ENCODE assay signal across 25 cellular contexts in the genomic region with DNA sequence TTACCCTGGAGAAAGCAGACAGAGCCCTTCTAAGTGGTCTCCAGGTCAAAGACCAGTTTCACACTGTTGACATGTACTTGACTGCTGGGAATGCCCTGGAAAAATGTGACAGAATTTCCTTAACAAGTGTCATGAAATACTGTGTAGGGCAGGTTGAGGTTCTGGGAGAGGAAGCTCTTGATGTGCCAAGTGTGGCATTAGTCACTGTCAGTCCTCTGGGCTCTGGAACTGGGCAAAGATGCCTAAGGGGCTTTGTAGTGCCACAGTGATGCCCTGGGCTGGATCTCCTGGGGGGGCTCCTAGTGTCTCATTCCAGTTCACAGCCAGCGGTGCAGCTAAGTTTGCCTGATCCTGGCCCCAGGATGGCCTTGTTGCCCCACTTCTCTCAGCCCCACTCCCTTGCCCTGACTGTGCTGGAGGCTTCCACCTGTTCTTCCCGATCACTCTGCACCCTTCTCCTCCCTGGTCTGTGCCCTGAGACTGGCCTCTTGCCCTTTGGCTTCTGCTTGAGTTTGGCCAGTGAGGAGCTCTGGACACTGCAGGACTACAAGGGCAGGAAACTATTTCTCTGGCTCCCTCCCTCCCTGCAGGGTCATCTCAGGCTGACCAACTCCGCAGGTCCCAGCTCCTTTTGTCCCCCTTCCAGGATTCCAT. TPM values are rescaled to one million over a fixed set of nuclear protein-coding genes. Genes with fewer than 3 reads are reported as not detected.
"Had no signal": no experiment of that assay in that cellular context is flagged by ENCODE, and none has a peak within 500 bp of the region (broad histone marks: within the 10 kb centered on the region; RNA-seq: fewer than 3 reads in every experiment).

No MANE protein-coding gene starts in this region.

- H3K4me1 ChIP-seq: esophagus muscularis mucosa, gastroesophageal sphincter, left lung, lower lobe of right lung, right atrium auricular region, sigmoid colon, tibial artery, upper lobe of left lung, uterus had no signal

- H3K36me3 ChIP-seq: esophagus muscularis mucosa, gastroesophageal sphincter, left lung, lower lobe of right lung, right atrium auricular region, sigmoid colon, tibial artery, upper lobe of left lung, uterus had no signal

- H3K36me3 Mint-ChIP-seq: mesothelial cell of epicardium; stimulated activated effector memory CD8-positive, alpha-beta T cell treated with anti-CD3 and anti-CD28 coated beads, Interleukin-12 subunit alpha, Interleukin-12 subunit beta, amount 100 ng/mL, for 72 hours had no signal

- H3K4me3 ChIP-seq: coronary artery, dorsolateral prefrontal cortex, esophagus muscularis mucosa, gastroesophageal sphincter, left lung, lower lobe of right lung, right atrium auricular region, sigmoid colon, smooth muscle cell, tibial artery, upper lobe of left lung, uterus had no signal

- H3K4me2 ChIP-seq: smooth muscle cell had no signal

- H3K9me3 ChIP-seq: esophagus muscularis mucosa, left lung, lower lobe of right lung, sigmoid colon, tibial artery, upper lobe of left lung, uterus had no signal

- DNase-seq: dorsolateral prefrontal cortex; effector CD8-positive, alpha-beta T cell; glutamatergic neuron; islet precursor cell; left lung; lower lobe of right lung; naive B cell; sigmoid colon; stimulated activated CD4-positive, alpha-beta T cell treated with anti-CD3 and anti-CD28 coated beads, Interleukin-2, amount 100 ng/mL, for 48 hours; stimulated activated CD8-positive, alpha-beta memory T cell treated with anti-CD3 and anti-CD28 coated beads, Interleukin-4, amount 100 ng/mL, for 48 hours; stimulated activated naive CD8-positive, alpha-beta T cell treated with anti-CD3 and anti-CD28 coated beads, Interleukin-15, Interleukin-2, amounts not matched to agents 100 U/mL and 50 U/mL, for 24 hours; tibial artery; upper lobe of left lung; uterus had no signal

- H3K4me1 Mint-ChIP-seq: mesothelial cell of epicardium, nephron had no signal

- H3K27me3 ChIP-seq: dorsolateral prefrontal cortex, esophagus muscularis mucosa, gastroesophageal sphincter, left lung, right atrium auricular region, sigmoid colon, tibial artery, upper lobe of left lung, uterus had no signal

- H3K27ac ChIP-seq: coronary artery, dorsolateral prefrontal cortex, epithelial cell of prostate, esophagus muscularis mucosa, gastroesophageal sphincter, left lung, lower lobe of right lung, right atrium auricular region, sigmoid colon, tibial artery, upper lobe of left lung, uterus had no signal

- H3K27ac Mint-ChIP-seq: memory B cell; mesothelial cell of epicardium; nephron; stimulated activated effector memory CD8-positive, alpha-beta T cell treated with anti-CD3 and anti-CD28 coated beads, Interleukin-12 subunit alpha, Interleukin-12 subunit beta, amount 100 ng/mL, for 72 hours had no signal

- H3K4me3 Mint-ChIP-seq: memory B cell; mesothelial cell of epicardium; naive B cell; nephron; stimulated activated effector memory CD8-positive, alpha-beta T cell treated with anti-CD3 and anti-CD28 coated beads, Interleukin-12 subunit alpha, Interleukin-12 subunit beta, amount 100 ng/mL, for 72 hours had no signal

RNA-seq across cellular contexts. Expression of a gene that starts 27.0 kb away (rescaled TPM):
- total RNA-seq: chondrocyte, mesothelial cell of epicardium, smooth muscle cell had no signal
